In genomic region chr1:36816348-36816747, GRCh38 we compare ENCODE assay signal across 15 cellular contexts.
DNase-seq lines count a peak whose midpoint lies in the region; ATAC-seq and TF ChIP-seq lines count a peak whose summit lies in the region.
"Had no signal": no experiment of that assay in that cellular context is flagged by ENCODE, and none has a peak within 500 bp of the region (broad histone marks: within the 10 kb centered on the region; RNA-seq: fewer than 3 reads in every experiment).

No MANE protein-coding gene starts in this region.

- ATAC-seq in gastrocnemius medialis = no peak
- no peak for ATAC-seq in gastroesophageal sphincter

- peaks cover 0 to 5% (median 0%) of the 10 kb centered on the region in 3 donors for H3K27me3 ChIP-seq in gastrocnemius medialis
- peaks cover 67% of the 10 kb centered on the region for H3K27me3 ChIP-seq in gastroesophageal sphincter
- no peaks in the 10 kb centered on the region for H3K27me3 ChIP-seq in uterus
- H3K27me3 ChIP-seq: BE2C had no signal

- TF ChIP-seq CTCF in chondrocyte (IDR thresholded peaks at IDR 0.05) = no peak
- TF ChIP-seq CTCF in gastrocnemius medialis (IDR thresholded peaks at IDR 0.05 in 4 of 5, conservative IDR thresholded peaks at IDR 0.05 in 1 of 5) = no peak
- no peak for TF ChIP-seq CTCF in gastroesophageal sphincter (IDR thresholded peaks at IDR 0.05)
- TF ChIP-seq CTCF in uterus (IDR thresholded peaks at IDR 0.05) = no peak

- no peaks in the 10 kb centered on the region for H3K36me3 Mint-ChIP-seq in chondrocyte (ENCODE audit: low read depth)
- H3K36me3 Mint-ChIP-seq: CD4-positive, alpha-beta memory T cell had no signal

- H3K4me3 Mint-ChIP-seq in chondrocyte (ENCODE audit: unreplicated experiment) = no peak overlapping the region
- H3K4me3 Mint-ChIP-seq: CD4-positive, alpha-beta memory T cell; HFFc6 had no signal

- no peak overlapping the region for H3K27ac Mint-ChIP-seq in chondrocyte (ENCODE audit: unreplicated experiment)
- H3K27ac Mint-ChIP-seq: CD4-positive, alpha-beta memory T cell; HFFc6 had no signal

- in situ Hi-C loops in gastrocnemius medialis (cut with MboI; ENCODE audit: low sequenced_read_pairs in 4 of 4) = no loop called here

- H3K9me3 Mint-ChIP-seq in chondrocyte (ENCODE audit: low read depth) = no peaks in the 10 kb centered on the region
- H3K9me3 Mint-ChIP-seq: CD4-positive, alpha-beta memory T cell had no signal

- TF ChIP-seq EP300 in gastroesophageal sphincter (IDR thresholded peaks at IDR 0.05) = no peak

- WGBS in gastroesophageal sphincter (ENCODE audit: low coverage in 1 of 2), 2 donors = 72 to 100% methylated on average over 2 of the region's 2 CpGs

- no peak overlapping the region for H3K27ac ChIP-seq in gastrocnemius medialis
- no peak overlapping the region for H3K27ac ChIP-seq in gastroesophageal sphincter
- H3K27ac ChIP-seq in uterus = no peak overlapping the region
- H3K27ac ChIP-seq: C4-2B had no signal

- intact Hi-C loops in gastrocnemius medialis (cut with DNase I; ENCODE audit: low total_unique reads) = no loop called here
- intact Hi-C loops in uterus (cut with DNase I; ENCODE audit: low total_unique reads) = no loop called here

- H3K4me3 ChIP-seq in gastrocnemius medialis = no peak overlapping the region
- no peak overlapping the region for H3K4me3 ChIP-seq in gastroesophageal sphincter
- no peak overlapping the region for H3K4me3 ChIP-seq in uterus

- no peaks in the 10 kb centered on the region for H3K4me1 Mint-ChIP-seq in chondrocyte (ENCODE audit: low read depth)
- H3K4me1 Mint-ChIP-seq: CD4-positive, alpha-beta memory T cell had no signal

- TF ChIP-seq POLR2A in gastrocnemius medialis (IDR thresholded peaks at IDR 0.05) (no peak), gastroesophageal sphincter (IDR thresholded peaks at IDR 0.05) (no peak), uterus (IDR thresholded peaks at IDR 0.05) (no peak)

- H3K36me3 ChIP-seq in gastrocnemius medialis (no peaks in the 10 kb centered on the region), gastroesophageal sphincter (no peaks in the 10 kb centered on the region), uterus (no peaks in the 10 kb centered on the region)
- H3K36me3 ChIP-seq: BE2C had no signal

- peaks cover 15% of the 10 kb centered on the region for H3K27me3 Mint-ChIP-seq in chondrocyte (ENCODE audit: low read depth)

- DNase-seq in DMS79 treated with DMSO at 0.1 percent for 48 hours (lab: John Stamatoyannopoulos, UW) = peak; percentile 96
- peak; percentile 87 for DNase-seq in NCI-H2029 treated with DMSO at 0.1 percent for 48 hours (lab: John Stamatoyannopoulos, UW)
- peak; percentile 1 for DNase-seq in chondrocyte (ENCODE audit: low spot score)
- no peak for DNase-seq in gastrocnemius medialis
- DNase-seq in uterus = no peak
- DNase-seq in occipital lobe (lab: John Stamatoyannopoulos, UW) = no peak
- DNase-seq: BE2C; CD4-positive, alpha-beta memory T cell; COR-L47; DMS153; GF-D8; HCEC 1CT; HFFc6 had no signal

- H3K4me1 ChIP-seq in gastrocnemius medialis (no peaks in the 10 kb centered on the region), gastroesophageal sphincter (no peaks in the 10 kb centered on the region), uterus (no peaks in the 10 kb centered on the region)
- H3K4me1 ChIP-seq: BE2C had no signal

- H3K9me3 ChIP-seq in gastrocnemius medialis = no peaks in the 10 kb centered on the region
- H3K9me3 ChIP-seq in gastroesophageal sphincter = no peaks in the 10 kb centered on the region
- H3K9me3 ChIP-seq in uterus = no peaks in the 10 kb centered on the region
- H3K9me3 ChIP-seq: BE2C had no signal

Comparison
In these comparisons a context has a peak if more than half of its experiments do, and no peak if none do; other contexts are left out.
1. DNase-seq: peak in DMS79 treated with DMSO at 0.1 percent for 48 hours (single experiment), NCI-H2029 treated with DMSO at 0.1 percent for 48 hours (single experiment) and chondrocyte (single experiment); none in gastrocnemius medialis (0 of 2), uterus (0 of 2) and occipital lobe (single experiment).